In genomic region chr1:223844962-223845809, GRCh38 we compare ENCODE assay signal across 8 cellular contexts. TPM values are rescaled to one million over a fixed set of nuclear protein-coding genes. Genes with fewer than 3 reads are reported as not detected.
DNase-seq lines count a peak whose midpoint lies in the region; ATAC-seq and TF ChIP-seq lines count a peak whose summit lies in the region.

No MANE protein-coding gene starts in this region.

- peak; percentile 26 to 44 for DNase-seq in AML-193 (lab: John Stamatoyannopoulos, UW)
- peak; percentile 83 for DNase-seq in OCI-M1 (lab: John Stamatoyannopoulos, UW)
- peak; percentile 66 for DNase-seq in activated gamma-delta T cell (lab: John Stamatoyannopoulos, UW)
- DNase-seq in foreskin melanocyte: peak; percentile 48
- peak; percentile 87 for DNase-seq in osteocyte (ENCODE audit: extremely low spot score, unreplicated experiment)
- peak; percentile 45 to 80 for DNase-seq in tibial artery

- no peaks in the 10 kb centered on the region for H3K27me3 ChIP-seq in tibial artery

- H3K36me3 ChIP-seq in tibial artery: no peaks in the 10 kb centered on the region

- peak overlapping the region; percentile 88 for H3K4me3 Mint-ChIP-seq in osteocyte (ENCODE audit: unreplicated experiment)

- intact Hi-C loops in tibial artery (cut with DNase I; ENCODE audit: low total_unique reads): no loop called here

- H3K27me3 Mint-ChIP-seq in osteocyte (ENCODE audit: unreplicated experiment): no peaks in the 10 kb centered on the region

- H3K27ac Mint-ChIP-seq in osteocyte (ENCODE audit: unreplicated experiment): peak overlapping the region; percentile 96

- H3K4me3 ChIP-seq in tibial artery: peak overlapping the region; percentile 89 to 94

- H3K9me3 Mint-ChIP-seq in osteocyte (ENCODE audit: unreplicated experiment): no peaks in the 10 kb centered on the region

- TF ChIP-seq CTCF in osteocyte (IDR thresholded peaks at IDR 0.05) (no peak), tibial artery (IDR thresholded peaks at IDR 0.05) (no peak)

- ATAC-seq in GM18909 (IDR thresholded peaks at IDR 0.05; ENCODE audit: poor library complexity, unreplicated experiment) (peak; percentile 33), HG03439 (IDR thresholded peaks at IDR 0.05; ENCODE audit: unreplicated experiment) (peak; percentile 25)

- H3K4me1 ChIP-seq in tibial artery: peaks cover 0 to 51% (median 19%) of the 10 kb centered on the region in 4 donors

- H3K36me3 Mint-ChIP-seq in osteocyte (ENCODE audit: unreplicated experiment): no peaks in the 10 kb centered on the region

- H3K27ac ChIP-seq in tibial artery: peak overlapping the region; percentile 99 to 100

- peaks cover 42% of the 10 kb centered on the region for H3K4me1 Mint-ChIP-seq in osteocyte (ENCODE audit: unreplicated experiment)

- H3K9me3 ChIP-seq in tibial artery: no peaks in the 10 kb centered on the region

RNA-seq across cellular contexts. Expression of gene TP53BP2, which starts 0.6 kb away (rescaled TPM):
- total RNA-seq in osteocyte: 58.7 and 63.6 TPM in 2 replicates

Comparison
In these comparisons a context has a peak if more than half of its experiments do, and no peak if none do; other contexts are left out.
1. Peak in every context shown above with its lines: DNase-seq, ATAC-seq, H3K4me3 ChIP-seq and H3K27ac ChIP-seq.
2. DNase-seq: peak in every context shown above with its lines; median percentile 87 in osteocyte; 83 in OCI-M1; 66 in activated gamma-delta T cell; 62 in tibial artery; 48 in foreskin melanocyte; 35 in AML-193.